8 cellular contexts compared by ENCODE assay signal in the genomic region with DNA sequence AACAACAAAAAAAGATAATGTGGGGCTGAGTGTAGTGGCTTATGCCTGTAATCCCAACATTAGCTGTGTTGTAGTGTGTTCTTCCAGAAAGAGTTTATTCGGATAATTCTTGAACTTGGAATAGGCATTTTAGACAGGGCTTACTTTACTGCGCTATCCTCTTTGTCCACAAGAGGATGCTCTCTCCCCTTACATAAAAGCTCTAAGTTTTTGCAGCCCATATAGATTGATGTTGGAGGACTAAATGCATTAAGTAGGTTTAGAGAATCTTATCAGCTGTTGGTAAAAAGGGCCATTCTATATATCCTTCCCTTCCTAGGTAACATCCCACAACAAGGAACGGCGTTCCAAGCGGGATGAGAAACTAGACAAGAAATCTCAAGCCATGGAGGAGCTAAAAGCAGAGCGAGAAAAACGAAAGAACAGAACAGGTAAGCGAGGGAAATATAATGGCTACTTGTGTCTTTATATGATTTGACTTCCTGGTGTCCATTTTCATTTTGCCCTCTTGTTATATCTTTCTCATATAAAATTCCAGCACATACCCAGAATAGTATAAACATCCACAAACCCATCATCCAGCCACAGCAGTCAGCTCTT. TPM values are rescaled to one million over a fixed set of nuclear protein-coding genes. Genes with fewer than 3 reads are reported as not detected.
A peak's percentile ranks its signal among the peaks of the same experiment; 100 is the strongest.
DNase-seq lines count a peak whose midpoint lies in the region; ATAC-seq and TF ChIP-seq lines count a peak whose summit lies in the region.

No MANE protein-coding gene starts in this region.

- intact Hi-C loops in CD4-positive, alpha-beta T cell (cut with DNase I, micrococcal nuclease) = loop anchor here (5.0 to 10.0 kb wide), 5 partner anchors 41 to 436 kb away; no protein-coding TSS in a partner anchor
- intact Hi-C loops in mammary epithelial cell (cut with micrococcal nuclease) = loop anchor here (2.0 to 10.0 kb wide), 6 partner anchors 76 to 436 kb away; partner anchors contain the start of genes MAPKBP1, RPAP1 and TYRO3

- no peak overlapping the region for H4K91ac ChIP-seq in mesenchymal stem cell (ENCODE audit: low read length)

- H3K4me3 ChIP-seq in mammary epithelial cell (replicated peaks in 1 of 3; ENCODE audit: insufficient read depth in 1 of 3, low read depth in 2 of 3, low read length in 3 of 3) (no peak overlapping the region), mesenchymal stem cell (ENCODE audit: insufficient read depth in 1 of 2, low read depth in 1 of 2, low read length in 2 of 2) (no peak overlapping the region)

- no peak overlapping the region for H2BK120ac ChIP-seq in mesenchymal stem cell (ENCODE audit: low read depth, low read length)

- no peak overlapping the region for H3K4ac ChIP-seq in mesenchymal stem cell (ENCODE audit: low read depth in 1 of 2, low read length in 2 of 2)

- peak; percentile 67 for ATAC-seq in CD4-positive, alpha-beta T cell (ENCODE audit: poor library complexity)
- ATAC-seq in HG02642 (IDR thresholded peaks at IDR 0.05; ENCODE audit: poor library complexity, unreplicated experiment) = no peak
- no peak for ATAC-seq in GM18520 (IDR thresholded peaks at IDR 0.05; ENCODE audit: unreplicated experiment)

- TF ChIP-seq CTCF in CD4-positive, alpha-beta T cell (IDR thresholded peaks at IDR 0.05) = peak; percentile 77
- peak; percentile 92 for TF ChIP-seq CTCF in GM12874 (IDR thresholded peaks at IDR 0.05; ENCODE audit: insufficient read depth, low read depth, low read length)
- TF ChIP-seq CTCF in mammary epithelial cell (conservative IDR thresholded peaks at IDR 0.05 in 1 of 2, IDR thresholded peaks at IDR 0.05 in 1 of 2; ENCODE audit: extremely low read depth in 1 of 2, insufficient read depth in 1 of 2, low read depth in 1 of 2, low read length in 2 of 2) = peak; percentile 99 to 100

- no peak overlapping the region for H3K27ac ChIP-seq in CD4-positive, alpha-beta T cell (ENCODE audit: low read depth, low read length)
- H3K27ac ChIP-seq in mammary epithelial cell (ENCODE audit: insufficient read depth, low read depth, low read length) (no peak overlapping the region), mesenchymal stem cell (ENCODE audit: low read length, poor library complexity, severe bottlenecking) (no peak overlapping the region)

- no peaks in the 10 kb centered on the region for H4K20me1 ChIP-seq in mammary epithelial cell (ENCODE audit: insufficient read depth, low read length)

- no peak overlapping the region for H3K18ac ChIP-seq in mesenchymal stem cell (ENCODE audit: low read depth in 1 of 2, low read length in 2 of 2)

- H4K8ac ChIP-seq in mesenchymal stem cell (ENCODE audit: low read length) = no peak overlapping the region

- peaks cover 8% of the 10 kb centered on the region for H3K36me3 ChIP-seq in mammary epithelial cell (ENCODE audit: insufficient read depth, low read length)
- peaks cover 35 to 72% of the 10 kb centered on the region in 2 experiments for H3K36me3 ChIP-seq in mesenchymal stem cell (ENCODE audit: control insufficient read depth in 1 of 2, insufficient read depth in 2 of 2, low read depth in 1 of 2, low read length in 2 of 2)

- POLR2A ChIA-PET in CD4-positive, alpha-beta T cell (lab: Charles Lee) = interaction anchor here (0.5 to 1.0 kb wide), 3 partner anchors 28 to 248 kb away, joined by 3 to 4 read pairs (median 4); partner anchors contain the start of gene ITPKA

- H3K27me3 Mint-ChIP-seq in CD4-positive, alpha-beta T cell = no peaks in the 10 kb centered on the region

- in situ Hi-C loops in mammary epithelial cell (cut with MboI; ENCODE audit: low sequenced_read_pairs in 2 of 2) = loop anchor here in 1 of 2 donors (25.0 kb wide), 1 partner anchor 296 kb away; the partner anchor contains the start of gene MAPKBP1

- H2AFZ ChIP-seq in mammary epithelial cell (ENCODE audit: low read depth, low read length) = no peak overlapping the region
- no peak overlapping the region for H2AFZ ChIP-seq in mesenchymal stem cell (ENCODE audit: low read depth, low read length)

- no peaks in the 10 kb centered on the region for H3K9me3 ChIP-seq in CD4-positive, alpha-beta T cell (ENCODE audit: control insufficient read depth, low read length)
- H3K9me3 ChIP-seq in mammary epithelial cell (replicated peaks; ENCODE audit: insufficient read depth, low read length) (no peaks in the 10 kb centered on the region), mesenchymal stem cell (ENCODE audit: control insufficient read depth, low read length) (no peaks in the 10 kb centered on the region)

- H3K9me3 Mint-ChIP-seq in CD4-positive, alpha-beta T cell = no peaks in the 10 kb centered on the region

- no peak overlapping the region for H2BK15ac ChIP-seq in mesenchymal stem cell (ENCODE audit: low read depth, poor library complexity, severe bottlenecking)

- no peaks in the 10 kb centered on the region for H3K27me3 ChIP-seq in CD4-positive, alpha-beta T cell (ENCODE audit: control insufficient read depth, insufficient read depth, low read length)
- no peaks in the 10 kb centered on the region for H3K27me3 ChIP-seq in mammary epithelial cell (ENCODE audit: insufficient read depth, low read length)
- no peaks in the 10 kb centered on the region for H3K27me3 ChIP-seq in mesenchymal stem cell (ENCODE audit: control insufficient read depth in 1 of 2, insufficient read depth in 1 of 2, low read length in 2 of 2)

- H3K4me2 ChIP-seq in mammary epithelial cell (ENCODE audit: insufficient read depth, low read depth, low read length) = no peak overlapping the region
- H3K4me2 ChIP-seq in mesenchymal stem cell (ENCODE audit: low read length, poor library complexity, severe bottlenecking) = no peak overlapping the region

- no peak overlapping the region for H2BK12ac ChIP-seq in mesenchymal stem cell (ENCODE audit: low read length in 2 of 2)

- H2BK5ac ChIP-seq in mesenchymal stem cell (ENCODE audit: low read depth, low read length, poor library complexity, severe bottlenecking) = no peak overlapping the region

- DNase-seq in CD4-positive, alpha-beta T cell = peak in 1 of 10 experiments; percentile 6
- DNase-seq in NCI-H82 treated with DMSO at 0.1 percent for 48 hours (lab: John Stamatoyannopoulos, UW; ENCODE audit: unreplicated experiment) (peak; percentile 22), mammary epithelial cell (peak; percentile 37), mesenchymal stem cell (peak; percentile 70), NCI-H1930 (lab: John Stamatoyannopoulos, UW) (no peak)

- H3K4me1 ChIP-seq in mammary epithelial cell (ENCODE audit: insufficient read depth, low read length) (no peaks in the 10 kb centered on the region), mesenchymal stem cell (ENCODE audit: control insufficient read depth, insufficient read depth, low read depth, low read length) (peaks cover 1% of the 10 kb centered on the region)

- H3K27ac Mint-ChIP-seq in CD4-positive, alpha-beta T cell = no peak overlapping the region

- H3K14ac ChIP-seq in mesenchymal stem cell (ENCODE audit: low read length in 2 of 2) = no peak overlapping the region

- H3K36me3 Mint-ChIP-seq in CD4-positive, alpha-beta T cell (ENCODE audit: low read depth) = peaks cover 76% of the 10 kb centered on the region

- H3K79me2 ChIP-seq in mammary epithelial cell (ENCODE audit: insufficient read depth, low read length) = no peaks in the 10 kb centered on the region

- WGBS in mammary epithelial cell (ENCODE audit: low coverage, missing lambda C conversion rate) = 84% methylated on average over 8 of the region's 8 CpGs
- 94% methylated on average over 7 of the region's 8 CpGs for WGBS in mesenchymal stem cell

- H3K9ac ChIP-seq in mammary epithelial cell (ENCODE audit: insufficient read depth, low read length) = no peak overlapping the region
- no peak overlapping the region for H3K9ac ChIP-seq in mesenchymal stem cell (ENCODE audit: low read length)

- no peak overlapping the region for H3K4me3 Mint-ChIP-seq in CD4-positive, alpha-beta T cell

- no TSS peak for BruUV-seq in mammary epithelial cell (replicated peaks; lab: Mats Ljungman, UMichigan)

- H2AK5ac ChIP-seq in mesenchymal stem cell (ENCODE audit: low read length, severe bottlenecking) = no peak overlapping the region

- CTCF ChIA-PET in CD4-positive, alpha-beta T cell (lab: Charles Lee) = interaction anchor here (0.6 to 2.3 kb wide), 18 partner anchors 12 to 619 kb away, joined by 3 to 17 read pairs (median 4); partner anchors contain the start of genes ITPKA, MAPKBP1 and RPAP1
- CTCF ChIA-PET in mammary epithelial cell (lab: Charles Lee; ENCODE audit: low non-redundant PET) = interaction anchor here (0.6 to 0.8 kb wide), 6 partner anchors 13 to 1223 kb away, joined by 3 to 25 read pairs (median 4); partner anchors contain the start of genes MAPKBP1 and RPAP1

- dilution Hi-C loops in mammary epithelial cell (cut with HindIII; ENCODE audit: low sequenced_read_pairs) = loop anchor here (5.0 kb wide), 1 partner anchor 41 kb away; no protein-coding TSS in a partner anchor

- H3K79me1 ChIP-seq in mesenchymal stem cell (replicated peaks; ENCODE audit: low read length, poor library complexity, severe bottlenecking) = peaks cover 25% of the 10 kb centered on the region

- H3K4me1 Mint-ChIP-seq in CD4-positive, alpha-beta T cell (ENCODE audit: low read depth) = peaks cover 4% of the 10 kb centered on the region

- H3K23ac ChIP-seq in mesenchymal stem cell (ENCODE audit: low read length in 2 of 2) = no peak overlapping the region

RNA-seq across cellular contexts. Expression of gene ITPKA, which starts 27.8 kb away (rescaled TPM):
- total RNA-seq in CD4-positive, alpha-beta T cell = not detected
- under 1 TPM in 1 of 2 donors, not detected in 1; 0.92 TPM for total RNA-seq in mammary epithelial cell
- polyA plus RNA-seq in mammary epithelial cell = 0.63 TPM
- not detected for polyA minus RNA-seq in mammary epithelial cell
- 0.37 TPM for polyA plus RNA-seq in mesenchymal stem cell (2013, experiment 1 of 2)
- 0.33 TPM for polyA plus RNA-seq in mesenchymal stem cell (2013, experiment 2 of 2)

RNA-seq across cellular contexts. Expression of gene LTK, which starts 47.7 kb away (rescaled TPM):
- total RNA-seq in CD4-positive, alpha-beta T cell = 1 to 10 TPM; 9.7 to 9.9 TPM
- not detected for total RNA-seq in mammary epithelial cell
- not detected for polyA plus RNA-seq in mammary epithelial cell
- polyA minus RNA-seq in mammary epithelial cell = not detected
- 0.26 TPM for polyA plus RNA-seq in mesenchymal stem cell (2013, experiment 1 of 2)
- polyA plus RNA-seq in mesenchymal stem cell (2013, experiment 2 of 2) = 0.22 TPM

RNA-seq across cellular contexts. Expression of gene RTF1, which starts 49.0 kb away (rescaled TPM):
- 10 to 100 TPM; 29.9 to 34.2 TPM for total RNA-seq in CD4-positive, alpha-beta T cell
- total RNA-seq in mammary epithelial cell = 10 to 100 TPM; 26.7 to 33.0 TPM
- 24.3 TPM for polyA plus RNA-seq in mammary epithelial cell
- 74.8 TPM for polyA minus RNA-seq in mammary epithelial cell
- 41.0 TPM for polyA plus RNA-seq in mesenchymal stem cell (2013, experiment 1 of 2)
- 41.1 TPM for polyA plus RNA-seq in mesenchymal stem cell (2013, experiment 2 of 2)

Comparison
In these comparisons a context has a peak if more than half of its experiments do, and no peak if none do; other contexts are left out.
1. DNase-seq: peak in NCI-H82 treated with DMSO at 0.1 percent for 48 hours (single experiment), mammary epithelial cell (single experiment) and mesenchymal stem cell (single experiment); none in NCI-H1930 (0 of 2).
2. RNA of gene LTK, which starts 47.7 kb away (total RNA-seq): 9.7 to 9.9 TPM in CD4-positive, alpha-beta T cell; not detected in mammary epithelial cell; every median in the first group is over 10 times any median in the second.
3. Peak in every context shown above with its lines, with median percentiles within 50 percentile points of each other: CTCF ChIP-seq.